Comparison of ENCODE assay signal across 20 cellular contexts in the genomic region with DNA sequence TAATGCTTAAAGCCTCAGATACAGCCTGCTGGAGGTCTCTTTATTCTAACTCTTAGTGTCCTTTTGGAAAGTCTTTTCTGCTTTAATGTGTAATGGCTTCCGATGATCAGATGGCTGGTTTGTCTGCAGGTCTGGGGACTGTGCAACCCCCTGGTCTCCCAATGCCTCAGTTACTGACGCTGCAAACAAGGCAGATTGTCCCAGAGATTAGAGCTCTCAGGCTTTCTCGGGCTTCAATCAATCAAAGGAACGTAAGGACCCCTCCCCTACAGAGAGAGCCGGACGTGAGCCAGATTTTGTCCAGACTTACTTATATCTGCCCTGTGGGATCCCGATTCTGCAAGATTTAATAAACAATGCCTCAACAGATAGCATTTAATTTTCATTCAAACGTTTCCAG.
"Had no signal": no experiment of that assay in that cellular context is flagged by ENCODE, and none has a peak within 500 bp of the region (broad histone marks: within the 10 kb centered on the region; RNA-seq: fewer than 3 reads in every experiment).

No MANE protein-coding gene starts in this region.

- H3K4me2 ChIP-seq: SK-N-SH had no signal

- H3K9ac ChIP-seq: SK-N-SH had no signal

- H3K4me3 Mint-ChIP-seq: activated CD4-positive, alpha-beta T cell treated with anti-CD3 and anti-CD28 coated beads, Interleukin-2, amount 10 ng/mL, durations not matched to agents 7 days and 5 days; activated CD8-positive, alpha-beta T cell treated with anti-CD3 and anti-CD28 coated beads, Interleukin-2, amount 10 ng/mL, durations not matched to agents 7 days and 5 days; activated naive CD4-positive, alpha-beta T cell treated with anti-CD3 and anti-CD28 coated beads, Interleukin-2, amount 50 U/mL, for 24 hours; activated T-helper 1 cell treated with anti-CD3 and anti-CD28 coated beads, Interleukin-12 subunit alpha, Interleukin-12 subunit beta, Interleukin-2, Interleukin-4 antibody, amounts not matched to agents 30 ng/mL and 10 ng/mL and 1 ng/mL, durations not matched to agents 14 hours and 24 hours and 36 hours; effector memory CD8-positive, alpha-beta T cell; naive thymus-derived CD8-positive, alpha-beta T cell had no signal

- H3K27ac ChIP-seq: epithelial cell of prostate, gastroesophageal sphincter, heart right ventricle, thoracic aorta had no signal

- ATAC-seq: activated CD8-positive, alpha-beta T cell treated with anti-CD3 and anti-CD28 coated beads, Interleukin-2, amount 10 ng/mL, durations not matched to agents 7 days and 5 days; effector memory CD8-positive, alpha-beta T cell; gastroesophageal sphincter; heart right ventricle; left lobe of liver; naive thymus-derived CD8-positive, alpha-beta T cell had no signal

- H3K9me3 Mint-ChIP-seq: activated CD4-positive, alpha-beta T cell treated with anti-CD3 and anti-CD28 coated beads, Interleukin-2, amount 10 ng/mL, durations not matched to agents 7 days and 5 days; activated naive CD4-positive, alpha-beta T cell treated with anti-CD3 and anti-CD28 coated beads, Interleukin-2, amount 50 U/mL, for 24 hours; activated T-helper 1 cell treated with anti-CD3 and anti-CD28 coated beads, Interleukin-12 subunit alpha, Interleukin-12 subunit beta, Interleukin-2, Interleukin-4 antibody, amounts not matched to agents 30 ng/mL and 10 ng/mL and 1 ng/mL, durations not matched to agents 14 hours and 24 hours and 36 hours; effector memory CD8-positive, alpha-beta T cell; naive thymus-derived CD8-positive, alpha-beta T cell had no signal

- H3K27ac Mint-ChIP-seq: activated CD4-positive, alpha-beta T cell treated with anti-CD3 and anti-CD28 coated beads, Interleukin-2, amount 10 ng/mL, durations not matched to agents 7 days and 5 days; activated CD8-positive, alpha-beta T cell treated with anti-CD3 and anti-CD28 coated beads, Interleukin-2, amount 10 ng/mL, durations not matched to agents 7 days and 5 days; activated naive CD4-positive, alpha-beta T cell treated with anti-CD3 and anti-CD28 coated beads, Interleukin-2, amount 50 U/mL, for 24 hours; activated T-helper 1 cell treated with anti-CD3 and anti-CD28 coated beads, Interleukin-12 subunit alpha, Interleukin-12 subunit beta, Interleukin-2, Interleukin-4 antibody, amounts not matched to agents 30 ng/mL and 10 ng/mL and 1 ng/mL, durations not matched to agents 14 hours and 24 hours and 36 hours; effector memory CD8-positive, alpha-beta T cell; naive thymus-derived CD8-positive, alpha-beta T cell had no signal

- H3K27me3 ChIP-seq: gastroesophageal sphincter, heart right ventricle had no signal

- H3K27me3 Mint-ChIP-seq: activated naive CD4-positive, alpha-beta T cell treated with anti-CD3 and anti-CD28 coated beads, Interleukin-2, amount 50 U/mL, for 24 hours had no signal

- H3K36me3 Mint-ChIP-seq: activated naive CD4-positive, alpha-beta T cell treated with anti-CD3 and anti-CD28 coated beads, Interleukin-2, amount 50 U/mL, for 24 hours; naive thymus-derived CD8-positive, alpha-beta T cell had no signal

- H3K9me3 ChIP-seq: gastroesophageal sphincter, heart right ventricle, SK-N-SH, thoracic aorta had no signal

- H3K4me1 Mint-ChIP-seq: activated CD4-positive, alpha-beta T cell treated with anti-CD3 and anti-CD28 coated beads, Interleukin-2, amount 10 ng/mL, durations not matched to agents 7 days and 5 days; activated naive CD4-positive, alpha-beta T cell treated with anti-CD3 and anti-CD28 coated beads, Interleukin-2, amount 50 U/mL, for 24 hours; naive thymus-derived CD8-positive, alpha-beta T cell had no signal

- DNase-seq: activated CD4-positive, alpha-beta T cell treated with anti-CD3 and anti-CD28 coated beads, Interleukin-2, amount 10 ng/mL, durations not matched to agents 7 days and 5 days; activated CD4-positive, CD25-positive, alpha-beta regulatory T cell treated with anti-CD3 and anti-CD28 coated beads, Interleukin-2, amount 50 U/mL, for 72 hours; activated CD8-positive, alpha-beta T cell treated with anti-CD3 and anti-CD28 coated beads, Interleukin-2, amount 10 ng/mL, durations not matched to agents 7 days and 5 days; activated gamma-delta T cell; aorta; central memory CD4-positive, alpha-beta T cell; effector memory CD8-positive, alpha-beta T cell; heart right ventricle; naive thymus-derived CD8-positive, alpha-beta T cell; nucleus accumbens; SK-N-SH; stimulated activated CD4-positive, alpha-beta T cell treated with anti-CD3 and anti-CD28 coated beads, Interleukin-4, amount 100 ng/mL, for 1 hour; stimulated activated naive CD4-positive, alpha-beta T cell had no signal

- H3K9me2 ChIP-seq: SK-N-SH had no signal

- H3K4me3 ChIP-seq: gastroesophageal sphincter, heart right ventricle, lung, thoracic aorta had no signal
